Comparison of ENCODE assay signal across 17 cellular contexts in genomic region chr19:17021328-17021727, GRCh38. TPM values are rescaled to one million over a fixed set of nuclear protein-coding genes. Genes with fewer than 3 reads are reported as not detected.
DNase-seq lines count a peak whose midpoint lies in the region; ATAC-seq and TF ChIP-seq lines count a peak whose summit lies in the region.
"Had no signal": no experiment of that assay in that cellular context is flagged by ENCODE, and none has a peak within 500 bp of the region (broad histone marks: within the 10 kb centered on the region; RNA-seq: fewer than 3 reads in every experiment).

No MANE protein-coding gene starts in this region.

- H3K9me3 Mint-ChIP-seq in activated naive CD4-positive, alpha-beta T cell treated with anti-CD3 and anti-CD28 coated beads for 36 hours, result peaks cover 16% of the 10 kb centered on the region

- no peak overlapping the region for H2BK12ac ChIP-seq in trophoblast cell (ENCODE audit: low read length)

- no peaks in the 10 kb centered on the region for H4K20me1 ChIP-seq in mammary epithelial cell (ENCODE audit: insufficient read depth, low read length)

- no peak overlapping the region for H4K8ac ChIP-seq in trophoblast cell (ENCODE audit: low read depth, low read length)

- POLR2A ChIA-PET in HEK293T (lab: Yijun Ruan, JAX), result no interaction called here

- no peak overlapping the region for H3K27ac Mint-ChIP-seq in activated naive CD4-positive, alpha-beta T cell treated with anti-CD3 and anti-CD28 coated beads for 36 hours

- no peak overlapping the region for H2AFZ ChIP-seq in mammary epithelial cell (ENCODE audit: low read depth, low read length)
- no peak overlapping the region for H2AFZ ChIP-seq in trophoblast cell (ENCODE audit: insufficient read depth, low read length, poor library complexity)

- H3K4me2 ChIP-seq in mammary epithelial cell (ENCODE audit: insufficient read depth, low read depth, low read length) (no peak overlapping the region), trophoblast cell (ENCODE audit: low read length) (no peak overlapping the region)

- in situ Hi-C loops in mammary epithelial cell (cut with MboI; ENCODE audit: low sequenced_read_pairs in 2 of 2), result no loop called here

- no peak overlapping the region for H3K14ac ChIP-seq in trophoblast cell (ENCODE audit: low read length)

- H3K27ac ChIP-seq in breast epithelium, result peak overlapping the region; percentile 38 to 60
- no peak overlapping the region for H3K27ac ChIP-seq in mammary epithelial cell (ENCODE audit: insufficient read depth, low read depth, low read length)
- no peak overlapping the region for H3K27ac ChIP-seq in trophoblast cell (ENCODE audit: low read depth, low read length)
- H3K27ac ChIP-seq: 22Rv1 had no signal

- 90% methylated on average over 1 of the region's 1 CpG for WGBS in mammary epithelial cell (ENCODE audit: low coverage, missing lambda C conversion rate)
- no CpG with 5 or more reads among the region's 1 CpG for WGBS in trophoblast cell (ENCODE audit: extremely low coverage, insufficient coverage, insufficient read length)

- DNase-seq in breast epithelium (ENCODE audit: low spot score in 2 of 2), result no peak
- no peak for DNase-seq in mammary epithelial cell
- peak; percentile 48 for DNase-seq in fibroblast of mammary gland (ENCODE audit: low read depth)
- DNase-seq in trophoblast cell, result no peak
- no peak for DNase-seq in activated naive CD4-positive, alpha-beta T cell treated with anti-CD3 and anti-CD28 coated beads for 36 hours
- DNase-seq in HEK293T (ENCODE audit: extremely low spot score), result no peak
- DNase-seq: CD4-positive, CD25-positive, alpha-beta regulatory T cell; COR-L47; DMS 273 treated with DMSO at 0.1 percent for 48 hours; H9; NCI-H1105 treated with DMSO at 0.1 percent for 48 hours; NCI-H1694 treated with DMSO at 0.1 percent for 48 hours; NCI-H226; NCI-H524 treated with DMSO at 0.1 percent for 48 hours had no signal

- H3K4me3 ChIP-seq in breast epithelium (no peak overlapping the region), mammary epithelial cell (replicated peaks in 1 of 3; ENCODE audit: insufficient read depth in 1 of 3, low read depth in 2 of 3, low read length in 3 of 3) (no peak overlapping the region), fibroblast of mammary gland (ENCODE audit: control insufficient read depth, low read depth, low read length) (no peak overlapping the region), trophoblast cell (ENCODE audit: low read depth, low read length) (no peak overlapping the region)

- ATAC-seq in HG03520 (IDR thresholded peaks at IDR 0.05; ENCODE audit: unreplicated experiment) (no peak), GM19395 (IDR thresholded peaks at IDR 0.05; ENCODE audit: unreplicated experiment) (no peak)

- TF ChIP-seq POLR2A in breast epithelium (IDR thresholded peaks at IDR 0.05), result no peak

- H3K36me3 ChIP-seq in breast epithelium (no peaks in the 10 kb centered on the region), mammary epithelial cell (ENCODE audit: insufficient read depth, low read length) (no peaks in the 10 kb centered on the region), trophoblast cell (ENCODE audit: control insufficient read depth in 1 of 2, insufficient read depth in 2 of 2, low read length in 2 of 2) (no peaks in the 10 kb centered on the region)

- TF ChIP-seq CTCF in breast epithelium (IDR thresholded peaks at IDR 0.05) (no peak), mammary epithelial cell (conservative IDR thresholded peaks at IDR 0.05 in 1 of 2, IDR thresholded peaks at IDR 0.05 in 1 of 2; ENCODE audit: extremely low read depth in 1 of 2, insufficient read depth in 1 of 2, low read depth in 1 of 2, low read length in 2 of 2) (no peak), fibroblast of mammary gland (conservative IDR thresholded peaks at IDR 0.05; ENCODE audit: control insufficient read depth, insufficient read depth, low read depth, low read length) (no peak)

- CTCF ChIA-PET in mammary epithelial cell (lab: Charles Lee; ENCODE audit: low non-redundant PET) (no interaction called here), HEK293T (lab: Yijun Ruan, JAX) (interaction anchor here (0.6 kb wide), 1 partner anchor 84 kb away, joined by 3 read pairs; no protein-coding TSS in a partner anchor)
- CTCF ChIA-PET in activated naive CD4-positive, alpha-beta T cell treated with anti-CD3 and anti-CD28 coated beads for 36 hours (lab: Charles Lee), result no interaction called here

- intact Hi-C loops in breast epithelium (cut with DNase I; ENCODE audit: low total_unique reads), result no loop called here
- intact Hi-C loops in mammary epithelial cell (cut with micrococcal nuclease), result no loop called here
- intact Hi-C loops in activated naive CD4-positive, alpha-beta T cell treated with anti-CD3 and anti-CD28 coated beads for 36 hours (cut with micrococcal nuclease), result no loop called here

- H3K79me2 ChIP-seq in mammary epithelial cell (ENCODE audit: insufficient read depth, low read length) (no peaks in the 10 kb centered on the region), trophoblast cell (ENCODE audit: control insufficient read depth, insufficient read depth, low read length, poor library complexity) (no peaks in the 10 kb centered on the region)

- no peak overlapping the region for H3K23ac ChIP-seq in trophoblast cell (ENCODE audit: low read length)

- H3K9me3 ChIP-seq in breast epithelium (no peaks in the 10 kb centered on the region), mammary epithelial cell (replicated peaks; ENCODE audit: insufficient read depth, low read length) (no peaks in the 10 kb centered on the region), trophoblast cell (ENCODE audit: insufficient read depth, low read depth, low read length) (peaks cover 3% of the 10 kb centered on the region)

- H4K91ac ChIP-seq in trophoblast cell (ENCODE audit: low read depth, low read length), result peak overlapping the region; percentile 34

- H3K9ac ChIP-seq in mammary epithelial cell (ENCODE audit: insufficient read depth, low read length) (no peak overlapping the region), trophoblast cell (ENCODE audit: low read length) (no peak overlapping the region)

- no peak overlapping the region for H3K4me3 Mint-ChIP-seq in activated naive CD4-positive, alpha-beta T cell treated with anti-CD3 and anti-CD28 coated beads for 36 hours
- H3K4me3 Mint-ChIP-seq: CD4-positive, CD25-positive, alpha-beta regulatory T cell; H9 had no signal

- H3K4me1 Mint-ChIP-seq in activated naive CD4-positive, alpha-beta T cell treated with anti-CD3 and anti-CD28 coated beads for 36 hours (ENCODE audit: low read depth), result peaks cover 5% of the 10 kb centered on the region

- H2BK5ac ChIP-seq in trophoblast cell (ENCODE audit: low read depth, low read length, poor library complexity), result no peak overlapping the region

- H4K12ac ChIP-seq in trophoblast cell (ENCODE audit: low read depth, low read length), result no peak overlapping the region

- H3K79me1 ChIP-seq in trophoblast cell (ENCODE audit: low read length), result peaks cover 9% of the 10 kb centered on the region

- dilution Hi-C loops in mammary epithelial cell (cut with HindIII; ENCODE audit: low sequenced_read_pairs), result loop anchor here (10.0 kb wide), 1 partner anchor 197 kb away; the partner anchor contains the start of gene SIN3B

- no TSS peak for BruUV-seq in mammary epithelial cell (replicated peaks; lab: Mats Ljungman, UMichigan)

- H3K4me1 ChIP-seq in breast epithelium (peaks cover 0 to 5% of the 10 kb centered on the region in 2 donors), mammary epithelial cell (ENCODE audit: insufficient read depth, low read length) (peaks cover 24% of the 10 kb centered on the region), trophoblast cell (ENCODE audit: control insufficient read depth in 1 of 2, insufficient read depth in 2 of 2, low read length in 2 of 2) (peaks cover 10 to 27% of the 10 kb centered on the region in 2 experiments)

- no peak overlapping the region for H3K4ac ChIP-seq in trophoblast cell (ENCODE audit: low read depth, low read length)

- H3K27me3 ChIP-seq in breast epithelium (peaks cover 0 to 8% of the 10 kb centered on the region in 2 donors), mammary epithelial cell (ENCODE audit: insufficient read depth, low read length) (no peaks in the 10 kb centered on the region), trophoblast cell (ENCODE audit: insufficient read depth, low read length) (no peaks in the 10 kb centered on the region)

- no peak overlapping the region for H2BK120ac ChIP-seq in trophoblast cell (ENCODE audit: insufficient read depth, low read length, poor library complexity)

- H2AK5ac ChIP-seq in trophoblast cell (ENCODE audit: low read length), result no peak overlapping the region

- peaks cover 21% of the 10 kb centered on the region for H3K27me3 Mint-ChIP-seq in activated naive CD4-positive, alpha-beta T cell treated with anti-CD3 and anti-CD28 coated beads for 36 hours (ENCODE audit: low read depth)

- H3K36me3 Mint-ChIP-seq in activated naive CD4-positive, alpha-beta T cell treated with anti-CD3 and anti-CD28 coated beads for 36 hours (ENCODE audit: low read depth), result peaks cover 1% of the 10 kb centered on the region

- H3K18ac ChIP-seq in trophoblast cell (ENCODE audit: low read length), result no peak overlapping the region

TF ChIP-seq in HEK293T, 16 proteins besides CTCF, POLR2A, EP300 and RAD21 (continues in another document):
- no peak for TF ChIP-seq BHLHE40 (IDR thresholded peaks at IDR 0.05; ENCODE audit: borderline replicate concordance)

RNA-seq across cellular contexts. Expression of gene CPAMD8, which starts 5.3 kb away (rescaled TPM):
- total RNA-seq in breast epithelium (10 to 100 TPM in 2 of 3 donors, 1 to 10 TPM in 1; 9.5 to 24.0 (median 20.2) TPM), mammary epithelial cell (1 to 10 TPM; 1.2 to 3.5 TPM)
- polyA plus RNA-seq in mammary epithelial cell, result 1.8 TPM
- 11.2 TPM for polyA minus RNA-seq in mammary epithelial cell
- 4.6 and 4.8 TPM in 2 replicates for polyA plus RNA-seq in trophoblast cell (2013)
- under 1 TPM; 0.41 to 0.44 TPM for total RNA-seq in activated naive CD4-positive, alpha-beta T cell treated with anti-CD3 and anti-CD28 coated beads for 36 hours

RNA-seq across cellular contexts. Expression of gene HAUS8, which starts 53.9 kb away (rescaled TPM):
- total RNA-seq in breast epithelium (1 to 10 TPM; 5.6 to 6.7 (median 5.8) TPM), mammary epithelial cell (10 to 100 TPM in 1 of 2 donors, 1 to 10 TPM in 1; 1.2 to 12.5 TPM)
- 15.6 TPM for polyA plus RNA-seq in mammary epithelial cell
- polyA minus RNA-seq in mammary epithelial cell, result 2.8 TPM
- 31.7 and 32.6 TPM in 2 replicates for polyA plus RNA-seq in trophoblast cell (2013)
- total RNA-seq in activated naive CD4-positive, alpha-beta T cell treated with anti-CD3 and anti-CD28 coated beads for 36 hours, result 10 to 100 TPM; 47.3 to 48.8 TPM

RNA-seq across cellular contexts. Expression of gene MYO9B, which starts 54.2 kb away (rescaled TPM):
- total RNA-seq in breast epithelium (10 to 100 TPM; 76.0 to 79.5 (median 77.4) TPM), mammary epithelial cell (10 to 100 TPM; 61.2 to 64.5 TPM)
- 37.8 TPM for polyA plus RNA-seq in mammary epithelial cell
- polyA minus RNA-seq in mammary epithelial cell, result 61.1 TPM
- 64.1 and 65.1 TPM in 2 replicates for polyA plus RNA-seq in trophoblast cell (2013)
- total RNA-seq in activated naive CD4-positive, alpha-beta T cell treated with anti-CD3 and anti-CD28 coated beads for 36 hours, result 10 to 100 TPM; 73.1 to 78.6 TPM

Comparison
In these comparisons a context has a peak if more than half of its experiments do, and no peak if none do; other contexts are left out.
1. H3K27ac ChIP-seq: peak in breast epithelium (2 of 2); none in mammary epithelial cell (single experiment) and trophoblast cell (single experiment).